ENCODE assay signal across 8 cellular contexts in genomic region chr9:78707481-78707977, GRCh38.
DNase-seq lines count a peak whose midpoint lies in the region; ATAC-seq and TF ChIP-seq lines count a peak whose summit lies in the region.

No MANE protein-coding gene starts in this region.

- H3K9me3 ChIP-seq in IMR-90 (ENCODE audit: control insufficient read depth, insufficient read depth, low read length) (no peaks in the 10 kb centered on the region), lower lobe of right lung (no peaks in the 10 kb centered on the region)

- H3K4me1 ChIP-seq in IMR-90 (ENCODE audit: control insufficient read depth, insufficient read depth, low read length) (peaks cover 5% of the 10 kb centered on the region; the same call in 1 of the 2 replicates), lower lobe of right lung (no peaks in the 10 kb centered on the region)

- peak overlapping the region; percentile 90; the same call in 1 of the 2 replicates for H3K23ac ChIP-seq in IMR-90 (ENCODE audit: low read depth, low read length)

- no peak overlapping the region for H2AK9ac ChIP-seq in IMR-90 (replicated peaks; ENCODE audit: low read depth, low read length, poor library complexity)

- intact Hi-C loops in IMR-90 (cut with micrococcal nuclease) (no loop called here), dorsolateral prefrontal cortex (cut with DNase I) (no loop called here), lower lobe of right lung (cut with DNase I) (no loop called here)

- H2BK20ac ChIP-seq in IMR-90 (ENCODE audit: low read depth, low read length), result peak overlapping the region; percentile 96; the same call in 1 of the 2 replicates

- WGBS in IMR-90 (ENCODE audit: extremely low coverage in 2 of 2, insufficient read length in 1 of 2), 2 experiments, result no CpG with 5 or more reads among the region's 1 CpG

- peak overlapping the region; percentile 81 for H3K27ac ChIP-seq in IMR-90 (ENCODE audit: insufficient read depth, low read length)
- H3K27ac ChIP-seq in dorsolateral prefrontal cortex, result no peak overlapping the region
- no peak overlapping the region for H3K27ac ChIP-seq in lower lobe of right lung

- in situ Hi-C loops in IMR-90 (cut with MboI; ENCODE audit: low sequenced_read_pairs), result no loop called here

- CTCF ChIA-PET in IMR-90 (lab: Yijun Ruan, JAX), result interaction anchor here (0.6 to 0.8 kb wide), 2 partner anchors 16 to 310 kb away, joined by 3 to 4 read pairs; no protein-coding TSS in a partner anchor

- BruUV-seq in IMR-90 (replicated peaks; lab: Mats Ljungman, UMichigan), result no TSS peak

- peak overlapping the region; percentile 95 for H2BK120ac ChIP-seq in IMR-90 (ENCODE audit: low read depth, low read length)

- peak; percentile 88 for ATAC-seq in GM21825 (IDR thresholded peaks at IDR 0.05; ENCODE audit: unreplicated experiment)
- peak; percentile 86 for ATAC-seq in IMR-90 (ENCODE audit: low read depth)
- no peak for ATAC-seq in lower lobe of right lung

- TF ChIP-seq POLR2A in IMR-90 (IDR thresholded peaks at IDR 0.05; ENCODE audit: low read depth, low read length), result no peak

- H3K9me1 ChIP-seq in IMR-90 (ENCODE audit: insufficient read depth, low read length), result no peaks in the 10 kb centered on the region

- 0 out of 2 replicates have a peak overlapping the region, but pooled peaks have one; percentile 21 for H2AK5ac ChIP-seq in IMR-90 (ENCODE audit: low read depth, low read length)

- H2BK15ac ChIP-seq in IMR-90 (ENCODE audit: low read depth, low read length), result no peak overlapping the region

- H3K79me1 ChIP-seq in IMR-90 (ENCODE audit: low read depth in 1 of 2, low read length in 2 of 2), result no peaks in the 10 kb centered on the region

- H4K8ac ChIP-seq in IMR-90 (ENCODE audit: low read depth in 2 of 2, low read length in 2 of 2), result peak overlapping the region; percentile 8 to 83; a peak in 3 of 4 replicates

- POLR2A ChIA-PET in IMR-90 (lab: Charles Lee; ENCODE audit: unreplicated experiment), result interaction anchor here (0.6 to 0.7 kb wide), 2 partner anchors 118 to 147 kb away, joined by 12 read pairs; no protein-coding TSS in a partner anchor

- no peak overlapping the region for H2AFZ ChIP-seq in IMR-90 (replicated peaks; ENCODE audit: low read length, poor library complexity)

- DNase-seq in GM04504 (ENCODE audit: low read depth), result peak; percentile 59
- peak; percentile 74 for DNase-seq in IMR-90
- peak; percentile 55 for DNase-seq in fibroblast of pulmonary artery (ENCODE audit: low read depth)
- DNase-seq in dorsolateral prefrontal cortex, result no peak
- no peak for DNase-seq in lower lobe of right lung
- no peak for DNase-seq in OCI-M2 (lab: John Stamatoyannopoulos, UW; ENCODE audit: unreplicated experiment)
- no peak for DNase-seq in COLO668 (lab: John Stamatoyannopoulos, UW; ENCODE audit: unreplicated experiment)

- peak overlapping the region; percentile 99 for H3K4me2 ChIP-seq in IMR-90 (ENCODE audit: low read depth, low read length)

- H3K4ac ChIP-seq in IMR-90 (ENCODE audit: low read depth, low read length), result peak overlapping the region; percentile 53; the same call in 1 of the 2 replicates

- no peaks in the 10 kb centered on the region for H4K20me1 ChIP-seq in IMR-90 (ENCODE audit: insufficient read depth, low read length)

- H3K4me3 ChIP-seq in IMR-90 (ENCODE audit: insufficient read depth, low read depth, low read length), result peak overlapping the region; percentile 16; the same call in 1 of the 2 replicates
- no peak overlapping the region for H3K4me3 ChIP-seq in fibroblast of pulmonary artery (replicated peaks; ENCODE audit: low read depth, low read length)
- no peak overlapping the region for H3K4me3 ChIP-seq in dorsolateral prefrontal cortex
- H3K4me3 ChIP-seq in lower lobe of right lung, result no peak overlapping the region

- no peak for TF ChIP-seq CTCF in IMR-90 (conservative IDR thresholded peaks at IDR 0.05; ENCODE audit: low read depth, low read length)
- no peak for TF ChIP-seq CTCF in fibroblast of pulmonary artery (IDR thresholded peaks at IDR 0.05; ENCODE audit: low read length, missing control alignments)
- no peak for TF ChIP-seq CTCF in dorsolateral prefrontal cortex (IDR thresholded peaks at IDR 0.05 in 54 of 56, conservative IDR thresholded peaks at IDR 0.05 in 2 of 56; ENCODE audit: low read depth in 1 of 56, partially characterized antibody in 56 of 56)
- no peak for TF ChIP-seq CTCF in lower lobe of right lung (IDR thresholded peaks at IDR 0.05)

- TF ChIP-seq RAD21 in IMR-90 (IDR thresholded peaks at IDR 0.05; ENCODE audit: low read length), result no peak; the same call in 1 of the 2 replicates

- no peak overlapping the region for H4K91ac ChIP-seq in IMR-90 (ENCODE audit: insufficient read depth, low read depth, low read length)

- peak overlapping the region; percentile 70; the same call in 1 of the 2 replicates for H3K9ac ChIP-seq in IMR-90 (ENCODE audit: low read depth, low read length)

- peak overlapping the region; percentile 85; the same call in 1 of the 2 replicates for H3K14ac ChIP-seq in IMR-90 (replicated peaks; ENCODE audit: low read depth, low read length)

- H3K56ac ChIP-seq in IMR-90 (ENCODE audit: extremely low read depth, insufficient read depth, low read length), result peak overlapping the region; percentile 76

- dilution Hi-C loops in IMR-90 (cut with HindIII; ENCODE audit: low sequenced_read_pairs, unreplicated experiment), result no loop called here

- H3K36me3 ChIP-seq in IMR-90 (ENCODE audit: control insufficient read depth, insufficient read depth, low read length) (no peaks in the 10 kb centered on the region), lower lobe of right lung (no peaks in the 10 kb centered on the region)

- peak overlapping the region; percentile 96 for H3K18ac ChIP-seq in IMR-90 (ENCODE audit: low read depth, low read length)

- H4K5ac ChIP-seq in IMR-90 (ENCODE audit: low read depth, low read length), result peak overlapping the region; percentile 72; the same call in 1 of the 2 replicates

- peak overlapping the region; percentile 99 for H2BK5ac ChIP-seq in IMR-90 (ENCODE audit: low read depth, low read length, poor library complexity, severe bottlenecking)

- H3K27me3 ChIP-seq in IMR-90 (ENCODE audit: control insufficient read depth, insufficient read depth, low read length), result no peaks in the 10 kb centered on the region
- H3K27me3 ChIP-seq in dorsolateral prefrontal cortex, result no peaks in the 10 kb centered on the region
- H3K27me3 ChIP-seq in lower lobe of right lung (ENCODE audit: low read depth), result no peaks in the 10 kb centered on the region

TF ChIP-seq in IMR-90, 13 proteins besides CTCF, POLR2A, EP300 and RAD21:
- TF ChIP-seq NFE2L2 (IDR thresholded peaks at IDR 0.05; ENCODE audit: low read depth, low read length) (0 out of 2 replicates have a peak, but pooled peaks have one; percentile 23), CHD1 (IDR thresholded peaks at IDR 0.05; ENCODE audit: low read depth, low read length) (no peak), RCOR1 (IDR thresholded peaks at IDR 0.05; ENCODE audit: insufficient replicate concordance, low read length) (no peak)

Comparison
In these comparisons a context has a peak if more than half of its experiments do, and no peak if none do; other contexts are left out.
1. DNase-seq: peak in GM04504 (single experiment), IMR-90 (single experiment) and fibroblast of pulmonary artery (single experiment); none in dorsolateral prefrontal cortex (0 of 10), lower lobe of right lung (single experiment), OCI-M2 (single experiment) and COLO668 (single experiment).
2. ATAC-seq: peak in GM21825 (single experiment) and IMR-90 (single experiment); none in lower lobe of right lung (0 of 2).